ENCODE assay signal across 21 cellular contexts in genomic region chr2:96865654-96866053, GRCh38. TPM values are rescaled to one million over a fixed set of nuclear protein-coding genes. Genes with fewer than 3 reads are reported as not detected.
DNase-seq lines count a peak whose midpoint lies in the region; ATAC-seq, FAIRE-seq and TF ChIP-seq lines count a peak whose summit lies in the region.
"Had no signal": no experiment of that assay in that cellular context is flagged by ENCODE, and none has a peak within 500 bp of the region (broad histone marks: within the 10 kb centered on the region; RNA-seq: fewer than 3 reads in every experiment).

No MANE protein-coding gene starts in this region.

- peaks cover 63% of the 10 kb centered on the region for H4K20me1 ChIP-seq in astrocyte (ENCODE audit: insufficient read depth, low read length)

- POLR2A ChIA-PET in naive thymus-derived CD4-positive, alpha-beta T cell (lab: Charles Lee) = interaction anchor here (15.0 kb wide), 1 partner anchor 83 kb away, joined by 288 read pairs; no protein-coding TSS in a partner anchor

- peaks cover 24% of the 10 kb centered on the region for H3K4me1 Mint-ChIP-seq in activated naive CD4-positive, alpha-beta T cell treated with anti-CD3 and anti-CD28 coated beads, Interleukin-2, amount 50 U/mL, for 24 hours
- peaks cover 6% of the 10 kb centered on the region for H3K4me1 Mint-ChIP-seq in astrocyte (ENCODE audit: low read depth, unreplicated experiment)
- H3K4me1 Mint-ChIP-seq in naive thymus-derived CD4-positive, alpha-beta T cell = peaks cover 20 to 33% (median 27%) of the 10 kb centered on the region in 7 donors

- H3K27me3 Mint-ChIP-seq in activated naive CD4-positive, alpha-beta T cell treated with anti-CD3 and anti-CD28 coated beads, Interleukin-2, amount 50 U/mL, for 24 hours = no peaks in the 10 kb centered on the region
- H3K27me3 Mint-ChIP-seq in astrocyte (ENCODE audit: low read depth, unreplicated experiment) = no peaks in the 10 kb centered on the region
- H3K27me3 Mint-ChIP-seq in naive thymus-derived CD4-positive, alpha-beta T cell = peaks cover 0 to 2% (median 0%) of the 10 kb centered on the region in 5 donors

- no peaks in the 10 kb centered on the region for H3K36me3 Mint-ChIP-seq in activated naive CD4-positive, alpha-beta T cell treated with anti-CD3 and anti-CD28 coated beads, Interleukin-2, amount 50 U/mL, for 24 hours
- peaks cover 5% of the 10 kb centered on the region for H3K36me3 Mint-ChIP-seq in astrocyte (ENCODE audit: low read depth, unreplicated experiment)
- H3K36me3 Mint-ChIP-seq in naive thymus-derived CD4-positive, alpha-beta T cell = peaks cover 0 to 21% (median 6%) of the 10 kb centered on the region in 5 donors

- FAIRE-seq in astrocyte (lab: Jason Lieb, UNC) = no peak
- FAIRE-seq: GM12878 had no signal

- intact Hi-C loops in naive thymus-derived CD4-positive, alpha-beta T cell (cut with micrococcal nuclease) = no loop called here
- intact Hi-C loops in tibial artery (cut with DNase I; ENCODE audit: low total_unique reads) = loop anchor here (5.0 kb wide), 1 partner anchor 328 kb away; the partner anchor contains the start of gene ARID5A

- TF ChIP-seq CTCF in astrocyte (IDR thresholded peaks at IDR 0.05; ENCODE audit: insufficient read depth, low read depth, low read length) = no peak
- no peak for TF ChIP-seq CTCF in tibial artery (IDR thresholded peaks at IDR 0.05)

- H3K36me3 ChIP-seq in astrocyte (ENCODE audit: insufficient read depth, low read length) = peaks cover 27% of the 10 kb centered on the region
- peaks cover 0 to 63% (median 7%) of the 10 kb centered on the region in 3 experiments for H3K36me3 ChIP-seq in naive thymus-derived CD4-positive, alpha-beta T cell (ENCODE audit: control insufficient read depth in 2 of 3, insufficient read depth in 3 of 3, low read length in 3 of 3)
- peaks cover 51 to 72% (median 62%) of the 10 kb centered on the region in 3 donors for H3K36me3 ChIP-seq in tibial artery
- H3K36me3 ChIP-seq: ovary had no signal

- H3K4me2 ChIP-seq in astrocyte (ENCODE audit: low read length) = no peak overlapping the region

- no peak overlapping the region for H3K4me3 Mint-ChIP-seq in activated naive CD4-positive, alpha-beta T cell treated with anti-CD3 and anti-CD28 coated beads, Interleukin-2, amount 50 U/mL, for 24 hours
- H3K4me3 Mint-ChIP-seq in astrocyte (ENCODE audit: unreplicated experiment) = peak overlapping the region; percentile 64
- H3K4me3 Mint-ChIP-seq in naive thymus-derived CD4-positive, alpha-beta T cell = peak overlapping the region in 4 of 10 donors; percentile 21 to 66 (median 50)
- H3K4me3 Mint-ChIP-seq: stimulated activated naive CD8-positive, alpha-beta T cell treated with anti-CD3 and anti-CD28 coated beads, Interleukin-15, amount 100 ng/mL, for 72 hours had no signal

- CTCF ChIA-PET in naive thymus-derived CD4-positive, alpha-beta T cell (lab: Charles Lee) = interaction anchor here (0.7 to 1.9 kb wide), 3 partner anchors 50 to 94 kb away, joined by 3 to 11 read pairs (median 4); no protein-coding TSS in a partner anchor

- H3K4me3 ChIP-seq in astrocyte (ENCODE audit: insufficient read depth, low read depth, low read length) (no peak overlapping the region), tibial artery (no peak overlapping the region)
- H3K4me3 ChIP-seq in naive thymus-derived CD4-positive, alpha-beta T cell (ENCODE audit: low read length) = no peak overlapping the region
- H3K4me3 ChIP-seq: mucosa of descending colon, ovary had no signal

- no peak overlapping the region for H3K27ac ChIP-seq in astrocyte (ENCODE audit: low read depth, low read length)
- no peak overlapping the region for H3K27ac ChIP-seq in naive thymus-derived CD4-positive, alpha-beta T cell (ENCODE audit: low read depth, low read length)
- H3K27ac ChIP-seq in tibial artery = peak overlapping the region; percentile 12 to 100

- peaks cover 24% of the 10 kb centered on the region for H3K4me1 ChIP-seq in astrocyte (ENCODE audit: insufficient read depth, low read length)
- peaks cover 21 to 23% of the 10 kb centered on the region in 2 donors for H3K4me1 ChIP-seq in naive thymus-derived CD4-positive, alpha-beta T cell (ENCODE audit: control insufficient read depth in 2 of 2, insufficient read depth in 2 of 2, low read length in 2 of 2)
- peaks cover 0 to 49% (median 30%) of the 10 kb centered on the region in 4 donors for H3K4me1 ChIP-seq in tibial artery

- no peak for ATAC-seq in naive thymus-derived CD4-positive, alpha-beta T cell
- no peak for ATAC-seq in GM19035 (IDR thresholded peaks at IDR 0.05; ENCODE audit: unreplicated experiment)
- ATAC-seq: GM12878; mucosa of descending colon; stimulated activated naive CD8-positive, alpha-beta T cell treated with anti-CD3 and anti-CD28 coated beads, Interleukin-15, amount 100 ng/mL, for 72 hours had no signal

- no peak for DNase-seq in activated naive CD4-positive, alpha-beta T cell treated with Interleukin-2 at 50 U/mL for 16 hours
- DNase-seq in astrocyte (ENCODE audit: low read depth) = no peak
- DNase-seq in naive thymus-derived CD4-positive, alpha-beta T cell = no peak
- no peak for DNase-seq in tibial artery
- no peak for DNase-seq in NCI-H345 treated with DMSO at 0.1 percent for 48 hours (lab: John Stamatoyannopoulos, UW; ENCODE audit: unreplicated experiment)
- DNase-seq in SW480 (ENCODE audit: low spot score) = no peak
- DNase-seq: activated effector memory CD4-positive, alpha-beta T cell treated with Interleukin-2 at 50 U/mL for 16 hours; amniotic stem cell; C1 segment of cervical spinal cord; caudate nucleus; DMS53; H7; mucosa of descending colon; NCI-H1417 treated with DMSO at 0.1 percent for 48 hours; NCI-H526 treated with DMSO at 0.1 percent for 48 hours; ovary; stimulated activated CD4-positive, alpha-beta T cell treated with anti-CD3 and anti-CD28 coated beads, Interleukin-2, amount 100 ng/mL, for 48 hours; stimulated activated naive CD8-positive, alpha-beta T cell treated with anti-CD3 and anti-CD28 coated beads, Interleukin-15, amount 100 ng/mL, for 72 hours had no signal

- H2AFZ ChIP-seq in astrocyte (ENCODE audit: low read depth, low read length) = no peak overlapping the region

- peak overlapping the region; percentile 18 for H3K27ac Mint-ChIP-seq in activated naive CD4-positive, alpha-beta T cell treated with anti-CD3 and anti-CD28 coated beads, Interleukin-2, amount 50 U/mL, for 24 hours
- H3K27ac Mint-ChIP-seq in astrocyte (ENCODE audit: unreplicated experiment) = no peak overlapping the region
- peak overlapping the region in 5 of 9 donors; percentile 16 to 84 (median 48) for H3K27ac Mint-ChIP-seq in naive thymus-derived CD4-positive, alpha-beta T cell
- H3K27ac Mint-ChIP-seq: stimulated activated naive CD8-positive, alpha-beta T cell treated with anti-CD3 and anti-CD28 coated beads, Interleukin-15, amount 100 ng/mL, for 72 hours had no signal

- no peak overlapping the region for H3K9ac ChIP-seq in astrocyte (ENCODE audit: low read length)

- no peaks in the 10 kb centered on the region for H3K27me3 ChIP-seq in astrocyte (ENCODE audit: insufficient read depth, low read length)
- H3K27me3 ChIP-seq in naive thymus-derived CD4-positive, alpha-beta T cell (ENCODE audit: control insufficient read depth in 2 of 2, insufficient read depth in 2 of 2, low read length in 2 of 2) = no peaks in the 10 kb centered on the region
- H3K27me3 ChIP-seq in tibial artery = no peaks in the 10 kb centered on the region
- H3K27me3 ChIP-seq: ovary had no signal

- peaks cover 48% of the 10 kb centered on the region for H3K79me2 ChIP-seq in astrocyte (ENCODE audit: insufficient read depth, low read length)

- no peaks in the 10 kb centered on the region for H3K9me3 Mint-ChIP-seq in activated naive CD4-positive, alpha-beta T cell treated with anti-CD3 and anti-CD28 coated beads, Interleukin-2, amount 50 U/mL, for 24 hours
- no peaks in the 10 kb centered on the region for H3K9me3 Mint-ChIP-seq in astrocyte (ENCODE audit: unreplicated experiment)
- H3K9me3 Mint-ChIP-seq in naive thymus-derived CD4-positive, alpha-beta T cell = no peaks in the 10 kb centered on the region
- H3K9me3 Mint-ChIP-seq: stimulated activated naive CD8-positive, alpha-beta T cell treated with anti-CD3 and anti-CD28 coated beads, Interleukin-15, amount 100 ng/mL, for 72 hours had no signal

- H3K9me3 ChIP-seq in astrocyte (ENCODE audit: insufficient read depth, low read depth, low read length) (no peaks in the 10 kb centered on the region), tibial artery (no peaks in the 10 kb centered on the region)
- H3K9me3 ChIP-seq in naive thymus-derived CD4-positive, alpha-beta T cell (ENCODE audit: control insufficient read depth in 2 of 3, low read length in 3 of 3) = no peaks in the 10 kb centered on the region
- H3K9me3 ChIP-seq: mucosa of descending colon, ovary had no signal

RNA-seq across cellular contexts. Expression of gene SEMA4C, which starts 4.2 kb away (rescaled TPM):
- total RNA-seq in astrocyte = 30.7 and 32.8 TPM in 2 replicates
- total RNA-seq in naive thymus-derived CD4-positive, alpha-beta T cell = 10 to 100 TPM; 33.5 to 74.7 (median 44.1) TPM
- polyA plus RNA-seq in naive thymus-derived CD4-positive, alpha-beta T cell = 1 to 10 TPM; 3.1 to 5.1 TPM

RNA-seq across cellular contexts. Expression of gene ANKRD39, which starts 7.8 kb away (rescaled TPM):
- 11.9 and 13.7 TPM in 2 replicates for total RNA-seq in astrocyte
- 10 to 100 TPM; 12.0 to 38.4 (median 16.4) TPM for total RNA-seq in naive thymus-derived CD4-positive, alpha-beta T cell
- polyA plus RNA-seq in naive thymus-derived CD4-positive, alpha-beta T cell = 10 to 100 TPM; 15.6 to 19.9 TPM

RNA-seq across cellular contexts. Expression of gene ANKRD23, which starts 21.8 kb away (rescaled TPM):
- total RNA-seq in astrocyte = 2.5 and 3.3 TPM in 2 replicates
- 10 to 100 TPM in 4 of 5 experiments, 1 to 10 TPM in 1; 9.4 to 19.8 (median 17.8) TPM for total RNA-seq in naive thymus-derived CD4-positive, alpha-beta T cell
- polyA plus RNA-seq in naive thymus-derived CD4-positive, alpha-beta T cell = under 1 TPM; 0.64 to 0.87 TPM

RNA-seq across cellular contexts. Expression of gene CNNM3, which starts 49.6 kb away (rescaled TPM):
- total RNA-seq in astrocyte = 5.6 and 6.5 TPM in 2 replicates
- 10 to 100 TPM; 32.1 to 51.5 (median 44.6) TPM for total RNA-seq in naive thymus-derived CD4-positive, alpha-beta T cell
- polyA plus RNA-seq in naive thymus-derived CD4-positive, alpha-beta T cell = 1 to 10 TPM; 4.0 to 5.8 TPM

Comparison
In these comparisons a context has a peak if more than half of its experiments do, and no peak if none do; other contexts are left out.
1. H3K27ac ChIP-seq: peak in tibial artery (2 of 2); none in astrocyte (single experiment) and naive thymus-derived CD4-positive, alpha-beta T cell (single experiment).